11 cellular contexts compared by ENCODE assay signal in the genomic region with DNA sequence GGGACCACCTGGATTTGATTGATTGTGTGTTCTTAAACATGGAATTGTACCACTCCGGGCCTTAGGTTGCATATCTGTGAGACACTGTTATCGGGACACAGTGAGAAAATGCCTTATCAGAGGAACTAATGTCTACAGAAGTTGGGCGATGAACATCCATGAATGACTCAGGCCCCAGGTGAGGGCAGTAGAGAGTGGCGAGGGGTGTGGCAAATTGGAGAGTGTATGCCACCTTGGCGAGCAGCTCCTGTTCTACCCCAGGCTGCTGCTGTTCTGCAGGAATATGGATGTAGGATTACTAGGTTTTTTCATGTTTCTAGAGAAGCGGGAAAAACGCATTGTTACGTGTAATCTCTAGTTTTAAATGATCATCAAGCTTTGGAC. TPM values are rescaled to one million over a fixed set of nuclear protein-coding genes. Genes with fewer than 3 reads are reported as not detected.
A peak's percentile ranks its signal among the peaks of the same experiment; 100 is the strongest.
DNase-seq lines count a peak whose midpoint lies in the region; ATAC-seq and TF ChIP-seq lines count a peak whose summit lies in the region.
"Had no signal": no experiment of that assay in that cellular context is flagged by ENCODE, and none has a peak within 500 bp of the region (broad histone marks: within the 10 kb centered on the region; RNA-seq: fewer than 3 reads in every experiment).

No MANE protein-coding gene starts in this region.

- peaks cover 13 to 44% (median 39%) of the 10 kb centered on the region in 10 experiments for H3K4me1 ChIP-seq in BLaER1 treated with 17β-estradiol and CSF1 and Interleukin-3, amounts not matched to agents 10 nM and 100 nM

- no peak overlapping the region for H3K4me3 ChIP-seq in BLaER1 treated with 17β-estradiol and CSF1 and Interleukin-3, amounts not matched to agents 10 nM and 100 nM
- H3K4me3 ChIP-seq in GM12864 (ENCODE audit: low read depth, low read length) = no peak overlapping the region
- H3K4me3 ChIP-seq: heart right ventricle, testis had no signal

- peak; percentile 46 for TF ChIP-seq CTCF in GM12864 (IDR thresholded peaks at IDR 0.05; ENCODE audit: low read depth, low read length, missing control alignments)

- no peaks in the 10 kb centered on the region for H3K27me3 ChIP-seq in BLaER1 treated with 17β-estradiol and CSF1 and Interleukin-3, amounts not matched to agents 10 nM and 100 nM
- H3K27me3 ChIP-seq: heart right ventricle, testis had no signal

- no peak overlapping the region for H3K4me3 Mint-ChIP-seq in activated naive CD8-positive, alpha-beta T cell treated with anti-CD3 and anti-CD28 coated beads, Interleukin-2, amount 50 U/mL, for 24 hours
- H3K4me3 Mint-ChIP-seq: naive B cell had no signal

- peak overlapping the region in 5 of 11 experiments; percentile 46 to 73 (median 62); a peak in 5 of 22 replicates for H3K27ac ChIP-seq in BLaER1 treated with 17β-estradiol and CSF1 and Interleukin-3, amounts not matched to agents 10 nM and 100 nM
- H3K27ac ChIP-seq: testis had no signal

- peak overlapping the region in 9 of 11 experiments; percentile 64 to 89 (median 81); a peak in 14 of 22 replicates for H3K4me2 ChIP-seq in BLaER1 treated with 17β-estradiol and CSF1 and Interleukin-3, amounts not matched to agents 10 nM and 100 nM

- H3K36me3 ChIP-seq in BLaER1 treated with 17β-estradiol and CSF1 and Interleukin-3, amounts not matched to agents 10 nM and 100 nM = peaks cover 39 to 82% (median 62%) of the 10 kb centered on the region in 11 experiments

- no peak overlapping the region for H3K9ac ChIP-seq in BLaER1 treated with 17β-estradiol and CSF1 and Interleukin-3, amounts not matched to agents 10 nM and 100 nM

- H3K9me3 Mint-ChIP-seq in activated naive CD8-positive, alpha-beta T cell treated with anti-CD3 and anti-CD28 coated beads, Interleukin-2, amount 50 U/mL, for 24 hours = no peaks in the 10 kb centered on the region
- H3K9me3 Mint-ChIP-seq: naive B cell had no signal

- no peak for DNase-seq in GM12864 (ENCODE audit: low read depth)
- DNase-seq in activated naive CD8-positive, alpha-beta T cell treated with anti-CD3 and anti-CD28 coated beads, Interleukin-2, amount 50 U/mL, for 24 hours = no peak
- no peak for DNase-seq in H4 (ENCODE audit: low spot score)
- no peak for DNase-seq in putamen (ENCODE audit: low spot score)
- DNase-seq in DMS79 treated with DMSO at 0.1 percent for 48 hours (lab: John Stamatoyannopoulos, UW) = no peak
- DNase-seq in stimulated activated naive CD4-positive, alpha-beta T cell (lab: John Stamatoyannopoulos, UW) = no peak
- DNase-seq: naive B cell had no signal

- peaks cover 0 to 18% (median 0%) of the 10 kb centered on the region in 11 experiments; a peak in 8 of 22 replicates for H4K20me1 ChIP-seq in BLaER1 treated with 17β-estradiol and CSF1 and Interleukin-3, amounts not matched to agents 10 nM and 100 nM

- peak; percentile 8 for ATAC-seq in HG03378 (IDR thresholded peaks at IDR 0.05; ENCODE audit: unreplicated experiment)
- ATAC-seq in activated naive CD8-positive, alpha-beta T cell treated with anti-CD3 and anti-CD28 coated beads, Interleukin-2, amount 50 U/mL, for 24 hours = no peak

- H3K4me1 Mint-ChIP-seq in activated naive CD8-positive, alpha-beta T cell treated with anti-CD3 and anti-CD28 coated beads, Interleukin-2, amount 50 U/mL, for 24 hours = peaks cover 42% of the 10 kb centered on the region

- peaks cover 33% of the 10 kb centered on the region for H3K36me3 Mint-ChIP-seq in activated naive CD8-positive, alpha-beta T cell treated with anti-CD3 and anti-CD28 coated beads, Interleukin-2, amount 50 U/mL, for 24 hours (ENCODE audit: low read depth)

- no peaks in the 10 kb centered on the region for H3K27me3 Mint-ChIP-seq in activated naive CD8-positive, alpha-beta T cell treated with anti-CD3 and anti-CD28 coated beads, Interleukin-2, amount 50 U/mL, for 24 hours
- H3K27me3 Mint-ChIP-seq: naive B cell had no signal

- H3K27ac Mint-ChIP-seq in activated naive CD8-positive, alpha-beta T cell treated with anti-CD3 and anti-CD28 coated beads, Interleukin-2, amount 50 U/mL, for 24 hours = peak overlapping the region; percentile 7

- H3K9me3 ChIP-seq in BLaER1 treated with 17β-estradiol and CSF1 and Interleukin-3, amounts not matched to agents 10 nM and 100 nM (replicated peaks in 1 of 11) = no peaks in the 10 kb centered on the region
- H3K9me3 ChIP-seq: heart right ventricle, testis had no signal

RNA-seq across cellular contexts. Expression of a gene that starts 38.8 kb away (rescaled TPM):
- 4.5 and 7.2 TPM in 2 replicates for total RNA-seq in H4 (2014; rRNA removed; shearing (Covaris generic))

RNA-seq across cellular contexts. Expression of a gene that starts 40.9 kb away (rescaled TPM):
- 39.9 and 42.0 TPM in 2 replicates for total RNA-seq in H4 (2014; rRNA removed; shearing (Covaris generic))
